Comparison of ENCODE assay signal across 33 cellular contexts in the genomic region with DNA sequence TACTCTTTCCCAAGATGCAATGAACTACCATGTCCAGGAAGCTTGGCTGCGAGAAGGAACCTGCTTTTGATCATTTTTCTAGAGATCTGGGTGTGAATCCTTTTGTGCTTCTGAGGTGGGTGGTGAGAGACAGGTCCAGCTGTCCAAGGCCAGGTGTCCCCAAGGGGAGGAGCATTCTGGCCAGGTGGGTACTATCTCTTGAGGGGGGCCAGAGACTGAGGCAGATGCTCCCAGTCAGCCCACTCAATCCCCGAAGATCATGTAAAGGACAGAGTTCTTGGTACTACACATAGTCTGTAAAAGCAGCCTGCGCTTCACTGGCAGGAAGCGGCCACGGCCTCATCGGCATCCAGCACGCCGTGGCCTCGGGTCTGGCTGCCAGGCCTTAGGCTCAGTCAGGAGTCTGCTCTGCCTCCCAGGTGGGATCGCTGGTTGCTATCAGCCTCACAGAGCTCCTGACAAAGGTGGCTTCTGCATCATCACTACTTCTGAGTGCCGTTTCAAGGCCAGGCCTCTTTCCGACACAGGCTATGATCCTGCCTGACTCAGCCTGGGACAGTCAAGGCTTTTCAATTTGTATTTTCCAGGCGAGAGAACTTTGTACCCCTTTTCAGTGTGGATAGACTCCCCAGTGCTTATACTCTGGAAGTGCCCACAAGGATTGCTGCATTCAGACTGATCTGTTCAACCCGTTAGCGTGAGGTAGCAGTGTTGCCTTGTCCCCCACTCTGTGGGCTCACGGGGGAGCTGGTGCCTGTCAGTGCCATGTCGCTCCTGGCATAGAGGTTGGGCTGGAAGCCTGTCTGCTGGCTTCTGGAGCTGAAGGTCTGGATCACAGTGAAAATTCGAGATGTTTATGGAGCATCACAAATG.
"Had no signal": no experiment of that assay in that cellular context is flagged by ENCODE, and none has a peak within 500 bp of the region (broad histone marks: within the 10 kb centered on the region; RNA-seq: fewer than 3 reads in every experiment).

No MANE protein-coding gene starts in this region.

- H3K9me3 ChIP-seq: body of pancreas, breast epithelium, MG63, SJSA1, SK-N-SH had no signal

- H3K4me3 Mint-ChIP-seq: activated CD4-positive, alpha-beta T cell treated with anti-CD3 and anti-CD28 coated beads, Interleukin-2, amount 10 ng/mL, durations not matched to agents 7 days and 5 days; activated CD8-positive, alpha-beta T cell treated with anti-CD3 and anti-CD28 coated beads, Interleukin-2, amount 10 ng/mL, durations not matched to agents 7 days and 5 days; activated naive CD4-positive, alpha-beta T cell treated with anti-CD3 and anti-CD28 coated beads, Interleukin-2, amount 50 U/mL, for 24 hours; activated naive CD8-positive, alpha-beta T cell treated with anti-CD3 and anti-CD28 coated beads, Interleukin-2, amount 10 ng/mL, durations not matched to agents 7 days and 5 days; activated T-cell treated with anti-CD3 and anti-CD28 coated beads, Interleukin-2, amount 50 U/mL, for 24 hours; T-helper 1 cell treated with Interleukin-12 subunit alpha and Interleukin-12 subunit beta and Interleukin-4 antibody, amounts not matched to agents 30 μg/mL and 1 μg/mL, for 36 hours; T-helper 2 cell treated with Interferon-gamma antibody and Interleukin-4, amounts not matched to agents 5 μg/mL and 100 μg/mL, for 36 hours had no signal

- H3K9ac ChIP-seq: SK-N-SH had no signal

- H3K9me3 Mint-ChIP-seq: activated CD4-positive, alpha-beta T cell treated with anti-CD3 and anti-CD28 coated beads, Interleukin-2, amount 10 ng/mL, durations not matched to agents 7 days and 5 days; activated naive CD4-positive, alpha-beta T cell treated with anti-CD3 and anti-CD28 coated beads, Interleukin-2, amount 50 U/mL, for 24 hours; activated naive CD8-positive, alpha-beta T cell treated with anti-CD3 and anti-CD28 coated beads, Interleukin-2, amount 10 ng/mL, durations not matched to agents 7 days and 5 days; activated T-cell treated with anti-CD3 and anti-CD28 coated beads, Interleukin-2, amount 50 U/mL, for 24 hours; activated T-helper 2 cell treated with anti-CD3 and anti-CD28 coated beads, Interferon-gamma antibody, Interleukin-2, Interleukin-4, amounts not matched to agents 10 μg/mL and 5 μg/mL and 100 μg/mL, durations not matched to agents 14 hours and 24 hours and 36 hours; T-helper 1 cell treated with Interleukin-12 subunit alpha and Interleukin-12 subunit beta and Interleukin-4 antibody, amounts not matched to agents 30 μg/mL and 1 μg/mL, for 36 hours; T-helper 2 cell treated with Interferon-gamma antibody and Interleukin-4, amounts not matched to agents 5 μg/mL and 100 μg/mL, for 36 hours had no signal

- H3K27ac Mint-ChIP-seq: activated CD4-positive, alpha-beta T cell treated with anti-CD3 and anti-CD28 coated beads, Interleukin-2, amount 10 ng/mL, durations not matched to agents 7 days and 5 days; activated CD8-positive, alpha-beta T cell treated with anti-CD3 and anti-CD28 coated beads, Interleukin-2, amount 10 ng/mL, durations not matched to agents 7 days and 5 days; activated naive CD4-positive, alpha-beta T cell treated with anti-CD3 and anti-CD28 coated beads, Interleukin-2, amount 50 U/mL, for 24 hours; activated naive CD8-positive, alpha-beta T cell treated with anti-CD3 and anti-CD28 coated beads, Interleukin-2, amount 10 ng/mL, durations not matched to agents 7 days and 5 days; activated T-cell treated with anti-CD3 and anti-CD28 coated beads, Interleukin-2, amount 50 U/mL, for 24 hours; activated T-helper 2 cell treated with anti-CD3 and anti-CD28 coated beads, Interferon-gamma antibody, Interleukin-2, Interleukin-4, amounts not matched to agents 10 μg/mL and 5 μg/mL and 100 μg/mL, durations not matched to agents 14 hours and 24 hours and 36 hours; T-helper 1 cell treated with Interleukin-12 subunit alpha and Interleukin-12 subunit beta and Interleukin-4 antibody, amounts not matched to agents 30 μg/mL and 1 μg/mL, for 36 hours; T-helper 2 cell treated with Interferon-gamma antibody and Interleukin-4, amounts not matched to agents 5 μg/mL and 100 μg/mL, for 36 hours had no signal

- H3K4me2 ChIP-seq: SK-N-SH had no signal

- ATAC-seq: activated CD8-positive, alpha-beta T cell treated with anti-CD3 and anti-CD28 coated beads, Interleukin-2, amount 10 ng/mL, durations not matched to agents 7 days and 5 days; body of pancreas; Panc1 had no signal

- H3K36me3 Mint-ChIP-seq: activated naive CD8-positive, alpha-beta T cell treated with anti-CD3 and anti-CD28 coated beads, Interleukin-2, amount 10 ng/mL, durations not matched to agents 7 days and 5 days had no signal

- H3K36me3 ChIP-seq: breast epithelium had no signal

- H3K4me1 ChIP-seq: body of pancreas, breast epithelium, SJSA1 had no signal

- FAIRE-seq: astrocyte, TTC549 had no signal

- H3K4me1 Mint-ChIP-seq: activated CD4-positive, alpha-beta T cell treated with anti-CD3 and anti-CD28 coated beads, Interleukin-2, amount 10 ng/mL, durations not matched to agents 7 days and 5 days; activated naive CD4-positive, alpha-beta T cell treated with anti-CD3 and anti-CD28 coated beads, Interleukin-2, amount 50 U/mL, for 24 hours; activated naive CD8-positive, alpha-beta T cell treated with anti-CD3 and anti-CD28 coated beads, Interleukin-2, amount 10 ng/mL, durations not matched to agents 7 days and 5 days had no signal

- DNase-seq: activated CD4-positive, alpha-beta T cell treated with anti-CD3 and anti-CD28 coated beads, Interleukin-2, amount 10 ng/mL, durations not matched to agents 7 days and 5 days; activated CD4-positive, alpha-beta T cell treated with anti-CD3 and anti-CD28 coated beads, Interleukin-2, amount 50 U/mL, for 48 hours; activated CD8-positive, alpha-beta T cell treated with anti-CD3 and anti-CD28 coated beads, Interleukin-2, amount 10 ng/mL, durations not matched to agents 7 days and 5 days; activated gamma-delta T cell; activated naive CD4-positive, alpha-beta T cell treated with Interleukin-2 at 50 U/mL for 16 hours; activated naive CD8-positive, alpha-beta T cell treated with anti-CD3 and anti-CD28 coated beads, Interleukin-2, amount 10 ng/mL, durations not matched to agents 7 days and 5 days; activated T-cell treated with anti-CD3 and anti-CD28 coated beads, Interleukin-2, amount 50 U/mL, for 24 hours; body of pancreas; Kasumi-1; KG1; MG63; NCI-H1048; NCI-H1105 treated with DMSO at 0.1 percent for 48 hours; NCI-H1436; NCI-H1694; NCI-H1930; NCI-H2081 treated with DMSO at 0.1 percent for 48 hours; NCI-H226; NCI-H446 treated with DMSO at 0.1 percent for 48 hours; NCI-H524; NCI-H69; NCI-H82; SHP77 treated with DMSO at 0.1 percent for 48 hours; SK-N-SH had no signal

- H3K4me3 ChIP-seq: body of pancreas, breast epithelium, MG63, SJSA1 had no signal

- H3K27me3 Mint-ChIP-seq: activated CD4-positive, alpha-beta T cell treated with anti-CD3 and anti-CD28 coated beads, Interleukin-2, amount 10 ng/mL, durations not matched to agents 7 days and 5 days; activated naive CD4-positive, alpha-beta T cell treated with anti-CD3 and anti-CD28 coated beads, Interleukin-2, amount 50 U/mL, for 24 hours; activated T-cell treated with anti-CD3 and anti-CD28 coated beads, Interleukin-2, amount 50 U/mL, for 24 hours had no signal

- H3K27ac ChIP-seq: body of pancreas, breast epithelium, SJSA1 had no signal

- H3K27me3 ChIP-seq: body of pancreas, breast epithelium, MG63, SJSA1 had no signal
